Comparison of ENCODE assay signal across 20 cellular contexts in the genomic region with DNA sequence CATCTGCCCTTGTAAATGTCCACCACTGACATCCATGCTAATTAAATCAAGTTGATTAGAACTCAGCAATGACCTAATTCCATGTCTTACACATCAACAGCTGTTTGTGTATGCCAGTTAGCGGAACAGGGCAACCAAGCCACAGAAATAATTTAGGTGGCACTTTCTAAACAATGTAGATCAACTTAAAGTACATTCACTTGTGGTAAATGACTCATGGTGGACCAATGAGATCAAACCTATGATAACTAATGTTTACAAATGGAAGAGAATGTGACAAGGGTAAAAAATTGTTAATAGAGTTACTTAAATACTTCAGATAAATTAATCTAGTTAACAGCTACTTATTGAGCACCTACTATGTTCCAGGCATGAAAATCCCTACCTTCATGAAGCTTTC.
"Had no signal": no experiment of that assay in that cellular context is flagged by ENCODE, and none has a peak within 500 bp of the region (broad histone marks: within the 10 kb centered on the region; RNA-seq: fewer than 3 reads in every experiment).

No MANE protein-coding gene starts in this region.

- H3K27ac ChIP-seq: dorsolateral prefrontal cortex, heart left ventricle, neutrophil, psoas muscle, skin epidermis, testis, tibial nerve, upper lobe of right lung, vagina had no signal

- H3K4me3 ChIP-seq: dorsolateral prefrontal cortex, heart left ventricle, mucosa of descending colon, psoas muscle, skin epidermis, testis, tibial nerve, upper lobe of right lung, vagina had no signal

- H3K9me3 ChIP-seq: mucosa of descending colon, neutrophil, psoas muscle, testis, tibial nerve, upper lobe of right lung, vagina had no signal

- H3K27ac Mint-ChIP-seq: naive thymus-derived CD8-positive, alpha-beta T cell; stimulated activated naive B cell treated with anti-CD40 and anti-IgM and Interleukin-4, amounts not matched to agents 10 μg/mL and 1 μg/mL and 100 μg/mL, for 72 hours; stimulated activated naive CD8-positive, alpha-beta T cell treated with anti-CD3 and anti-CD28 coated beads, Interleukin-15, amount 100 ng/mL, for 72 hours had no signal

- H3K4me3 Mint-ChIP-seq: naive thymus-derived CD8-positive, alpha-beta T cell; stimulated activated naive B cell treated with anti-CD40 and anti-IgM and Interleukin-4, amounts not matched to agents 10 μg/mL and 1 μg/mL and 100 μg/mL, for 72 hours; stimulated activated naive CD8-positive, alpha-beta T cell treated with anti-CD3 and anti-CD28 coated beads, Interleukin-15, amount 100 ng/mL, for 72 hours had no signal

- FAIRE-seq: frontal cortex had no signal

- DNase-seq: dorsolateral prefrontal cortex; effector CD8-positive, alpha-beta T cell; heart left ventricle; hippocampal formation; mucosa of descending colon; naive thymus-derived CD8-positive, alpha-beta T cell; psoas muscle; stimulated activated CD4-positive, alpha-beta T cell treated with anti-CD3 and anti-CD28 coated beads, Interleukin-2, amount 100 ng/mL, for 24 hours; stimulated activated CD4-positive, alpha-beta T cell treated with anti-CD3 and anti-CD28 coated beads, Interleukin-4, amount 100 ng/mL, for 4 hours; stimulated activated naive B cell treated with anti-CD40 and anti-IgM and Interleukin-4, amounts not matched to agents 10 μg/mL and 1 μg/mL and 100 μg/mL, for 72 hours; stimulated activated naive CD8-positive, alpha-beta T cell treated with anti-CD3 and anti-CD28 coated beads, Interleukin-15, amount 100 ng/mL, for 72 hours; testis; upper lobe of right lung had no signal

- H3K27me3 ChIP-seq: heart left ventricle, neutrophil, testis, tibial nerve, upper lobe of right lung, vagina had no signal

- H3K4me1 ChIP-seq: heart left ventricle, psoas muscle, testis, tibial nerve, upper lobe of right lung, vagina had no signal

- H3K4me1 Mint-ChIP-seq: naive thymus-derived CD8-positive, alpha-beta T cell; stimulated activated naive B cell treated with anti-CD40 and anti-IgM and Interleukin-4, amounts not matched to agents 10 μg/mL and 1 μg/mL and 100 μg/mL, for 72 hours; stimulated activated naive CD8-positive, alpha-beta T cell treated with anti-CD3 and anti-CD28 coated beads, Interleukin-15, amount 100 ng/mL, for 72 hours had no signal

- H3K9me3 Mint-ChIP-seq: stimulated activated naive B cell treated with anti-CD40 and anti-IgM and Interleukin-4, amounts not matched to agents 10 μg/mL and 1 μg/mL and 100 μg/mL, for 72 hours; stimulated activated naive CD8-positive, alpha-beta T cell treated with anti-CD3 and anti-CD28 coated beads, Interleukin-15, amount 100 ng/mL, for 72 hours had no signal

- H3K36me3 Mint-ChIP-seq: naive thymus-derived CD8-positive, alpha-beta T cell; stimulated activated naive B cell treated with anti-CD40 and anti-IgM and Interleukin-4, amounts not matched to agents 10 μg/mL and 1 μg/mL and 100 μg/mL, for 72 hours had no signal

- ATAC-seq: esophagus mucosa; heart left ventricle; mucosa of descending colon; naive thymus-derived CD8-positive, alpha-beta T cell; psoas muscle; sciatic nerve; stimulated activated naive B cell treated with anti-CD40 and anti-IgM and Interleukin-4, amounts not matched to agents 10 μg/mL and 1 μg/mL and 100 μg/mL, for 72 hours; stimulated activated naive CD8-positive, alpha-beta T cell treated with anti-CD3 and anti-CD28 coated beads, Interleukin-15, amount 100 ng/mL, for 72 hours; upper lobe of right lung had no signal

- H3K36me3 ChIP-seq: heart left ventricle, neutrophil, tibial nerve, upper lobe of right lung, vagina had no signal
